13 cellular contexts compared by ENCODE assay signal in the genomic region with DNA sequence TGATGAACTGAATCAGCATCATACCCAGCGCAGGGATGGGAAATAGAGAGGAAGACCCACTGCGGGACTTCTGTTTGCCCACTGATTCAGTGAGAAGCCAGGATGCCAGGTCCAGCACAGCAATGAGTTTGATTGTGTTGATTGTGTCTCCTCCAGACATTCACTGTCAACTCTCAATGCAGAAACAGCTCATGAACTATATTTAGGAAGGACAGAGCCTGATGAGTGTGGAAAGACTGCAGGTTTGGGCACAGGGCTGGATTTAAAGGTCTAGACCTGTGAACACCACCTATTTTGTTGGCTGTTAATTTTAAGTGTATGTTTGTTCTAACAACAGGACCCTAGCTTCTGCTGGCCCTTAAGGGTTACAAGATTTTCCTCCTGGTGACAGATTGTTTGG.
DNase-seq lines count a peak whose midpoint lies in the region; ATAC-seq and TF ChIP-seq lines count a peak whose summit lies in the region.
"Had no signal": no experiment of that assay in that cellular context is flagged by ENCODE, and none has a peak within 500 bp of the region (broad histone marks: within the 10 kb centered on the region; RNA-seq: fewer than 3 reads in every experiment).

No MANE protein-coding gene starts in this region.

- ATAC-seq in Right ventricle myocardium superior (ENCODE audit: poor library complexity) (peak; percentile 78), PC-3 (no peak), left lung (peak; percentile 7), HG02885 (IDR thresholded peaks at IDR 0.05; ENCODE audit: poor library complexity, unreplicated experiment) (no peak)
- ATAC-seq: CD8-positive, alpha-beta T cell had no signal

- H3K9ac ChIP-seq in PC-3 (ENCODE audit: low read length) = no peak overlapping the region
- H3K9ac ChIP-seq: KMS-11, SK-N-SH had no signal

- POLR2A ChIA-PET in PC-3 (lab: Charles Lee; ENCODE audit: unreplicated experiment) = interaction anchor here (0.5 kb wide), 1 partner anchor 509 kb away, joined by 5 read pairs; no protein-coding TSS in a partner anchor

- H3K27ac ChIP-seq in left ventricle myocardium inferior (replicated peaks) (no peak overlapping the region), PC-3 (ENCODE audit: low read length) (no peak overlapping the region), left lung (peak overlapping the region in 1 of 2 donors; percentile 70)
- H3K27ac ChIP-seq: KMS-11 had no signal

- BruUV-seq in PC-3 (replicated peaks; lab: Mats Ljungman, UMichigan) = no TSS peak

- CTCF ChIA-PET in PC-3 (lab: Charles Lee) = interaction anchor here (0.6 to 1.5 kb wide), 4 partner anchors 26 to 515 kb away, joined by 3 read pairs; no protein-coding TSS in a partner anchor

- DNase-seq in Right ventricle myocardium superior = no peak
- no peak for DNase-seq in left ventricle myocardium inferior
- peak; percentile 22 for DNase-seq in PC-3
- no peak for DNase-seq in left lung
- DNase-seq in NCI-H2196 treated with DMSO at 0.1 percent for 48 hours (lab: John Stamatoyannopoulos, UW; ENCODE audit: unreplicated experiment) = no peak
- no peak for DNase-seq in NCI-H1436 treated with DMSO at 0.1 percent for 48 hours (lab: John Stamatoyannopoulos, UW)
- DNase-seq: ACHN; CD8-positive, alpha-beta T cell; NCI-H1092; NCI-H187 treated with DMSO at 0.1 percent for 48 hours; SK-N-SH had no signal

- H3K4me2 ChIP-seq in PC-3 (ENCODE audit: low read length) = peak overlapping the region; percentile 9
- H3K4me2 ChIP-seq: KMS-11, SK-N-SH had no signal

- intact Hi-C loops in Right ventricle myocardium superior (cut with DNase I) (loop anchor here (5.0 to 10.0 kb wide), 4 partner anchors 240 to 603 kb away; no protein-coding TSS in a partner anchor), left ventricle myocardium inferior (cut with micrococcal nuclease) (loop anchor here (5.0 to 10.0 kb wide), 3 partner anchors 410 to 603 kb away; no protein-coding TSS in a partner anchor), PC-3 (cut with micrococcal nuclease) (loop anchor here (2.0 to 5.0 kb wide), 2 partner anchors 104 to 303 kb away; partner anchors contain the start of gene TNIK), left lung (cut with DNase I) (loop anchor here in 1 of 2 donors (10.0 kb wide), 1 partner anchor 380 kb away; no protein-coding TSS in a partner anchor)

- no peaks in the 10 kb centered on the region for H3K27me3 ChIP-seq in left ventricle myocardium inferior (ENCODE audit: low read depth)
- H3K27me3 ChIP-seq in PC-3 (ENCODE audit: low read length) = no peaks in the 10 kb centered on the region
- no peaks in the 10 kb centered on the region for H3K27me3 ChIP-seq in left lung

- no peaks in the 10 kb centered on the region for H3K9me2 ChIP-seq in PC-3 (replicated peaks; ENCODE audit: low read length)
- H3K9me2 ChIP-seq: SK-N-SH had no signal

- TF ChIP-seq CTCF in left ventricle myocardium inferior (IDR thresholded peaks at IDR 0.05; ENCODE audit: borderline replicate concordance) (no peak), PC-3 (conservative IDR thresholded peaks at IDR 0.05; ENCODE audit: low read depth, low read length) (no peak), left lung (IDR thresholded peaks at IDR 0.05) (no peak)

- H3K36me3 ChIP-seq in left ventricle myocardium inferior (no peaks in the 10 kb centered on the region), PC-3 (ENCODE audit: low read depth, low read length) (no peaks in the 10 kb centered on the region), left lung (no peaks in the 10 kb centered on the region)

- H3K4me1 ChIP-seq in left ventricle myocardium inferior = peaks cover 20% of the 10 kb centered on the region
- H3K4me1 ChIP-seq in PC-3 (ENCODE audit: insufficient read depth, low read length) = peaks cover 23% of the 10 kb centered on the region
- H3K4me1 ChIP-seq in left lung = peaks cover 9 to 27% of the 10 kb centered on the region in 2 donors

- H3K4me3 ChIP-seq in left ventricle myocardium inferior (no peak overlapping the region), PC-3 (ENCODE audit: low read length) (no peak overlapping the region), left lung (no peak overlapping the region)

- no peaks in the 10 kb centered on the region for H3K9me3 ChIP-seq in left ventricle myocardium inferior (replicated peaks)
- H3K9me3 ChIP-seq in PC-3 (ENCODE audit: low read length) = no peaks in the 10 kb centered on the region
- no peaks in the 10 kb centered on the region for H3K9me3 ChIP-seq in left lung
- H3K9me3 ChIP-seq: SK-N-SH had no signal

- no peaks in the 10 kb centered on the region for H3K79me2 ChIP-seq in PC-3 (ENCODE audit: low read length)

- H2AFZ ChIP-seq in PC-3 (ENCODE audit: low read length) = no peak overlapping the region

- no peaks in the 10 kb centered on the region for H3F3A ChIP-seq in PC-3 (ENCODE audit: low read length, unreplicated experiment)

- H4K20me1 ChIP-seq in PC-3 (ENCODE audit: low read length) = no peaks in the 10 kb centered on the region

Comparison
In these comparisons a context has a peak if more than half of its experiments do, and no peak if none do; other contexts are left out.
1. ATAC-seq: peak in Right ventricle myocardium superior (single experiment) and left lung (single experiment); none in PC-3 (single experiment) and HG02885 (single experiment).